38 cellular contexts compared by ENCODE assay signal in the genomic region with DNA sequence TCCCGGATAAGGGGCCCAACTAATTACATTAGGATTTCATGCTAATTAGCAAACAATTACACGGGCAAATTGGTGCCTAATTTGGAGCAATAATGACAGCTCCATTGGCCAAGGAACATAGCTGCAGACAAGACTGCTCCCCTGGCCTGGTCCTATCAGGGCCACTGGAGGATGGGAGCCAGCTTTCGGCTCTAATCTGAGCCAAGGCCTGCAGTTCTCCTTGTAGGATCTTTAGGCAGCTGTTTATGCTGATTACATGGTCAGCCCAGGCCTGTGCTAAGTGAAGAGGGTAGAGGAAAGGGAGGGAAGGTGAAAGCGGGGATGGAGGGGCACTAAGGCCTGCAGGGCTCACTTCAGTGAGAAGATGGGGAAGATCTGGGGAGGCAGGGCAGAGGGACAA. TPM values are rescaled to one million over a fixed set of nuclear protein-coding genes. Genes with fewer than 3 reads are reported as not detected.
"Had no signal": no experiment of that assay in that cellular context is flagged by ENCODE, and none has a peak within 500 bp of the region (broad histone marks: within the 10 kb centered on the region; RNA-seq: fewer than 3 reads in every experiment).

No MANE protein-coding gene starts in this region.

- H3K4me3 ChIP-seq: adrenal gland, coronary artery, dorsolateral prefrontal cortex, esophagus muscularis mucosa, gastrocnemius medialis, heart left ventricle had no signal

- H3K36me3 Mint-ChIP-seq: activated CD4-positive, alpha-beta memory T cell treated with anti-CD3 and anti-CD28 coated beads for 36 hours; activated naive CD4-positive, alpha-beta T cell treated with anti-CD3 and anti-CD28 coated beads, Interleukin-2, amount 50 U/mL, for 24 hours; activated naive CD8-positive, alpha-beta T cell treated with anti-CD3 and anti-CD28 coated beads for 36 hours had no signal

- H3K36me3 ChIP-seq: adrenal gland, brain microvascular endothelial cell, esophagus muscularis mucosa, gastrocnemius medialis, heart left ventricle had no signal

- H3K9me3 ChIP-seq: adrenal gland, esophagus muscularis mucosa, gastrocnemius medialis, heart left ventricle had no signal

- H3K27ac ChIP-seq: adrenal gland, brain microvascular endothelial cell, coronary artery, dorsolateral prefrontal cortex, esophagus muscularis mucosa, foreskin keratinocyte, gastrocnemius medialis, heart left ventricle had no signal

- DNase-seq: activated CD4-positive, alpha-beta memory T cell treated with anti-CD3 and anti-CD28 coated beads for 36 hours; activated CD4-positive, alpha-beta T cell treated with anti-CD3 and anti-CD28 coated beads for 36 hours; activated CD4-positive, alpha-beta T cell treated with anti-CD3 and anti-CD28 coated beads, Interleukin-2, amount 10 ng/mL, durations not matched to agents 24 days and 14 days; activated CD4-positive, CD25-positive, alpha-beta regulatory T cell; activated CD4-positive, CD25-positive, alpha-beta regulatory T cell treated with anti-CD3 and anti-CD28 coated beads, Interleukin-2, amount 50 U/mL, for 72 hours; activated CD8-positive, alpha-beta memory T cell treated with anti-CD3 and anti-CD28 coated beads, Interleukin-2, amount 10 ng/mL, durations not matched to agents 7 days and 5 days; activated CD8-positive, alpha-beta memory T cell treated with anti-CD3 and anti-CD28 coated beads, Interleukin-2, amount 50 U/mL, for 4 hours; activated CD8-positive, alpha-beta T cell treated with anti-CD3 and anti-CD28 coated beads, Interleukin-2, amount 10 ng/mL, durations not matched to agents 7 days and 5 days; activated effector memory CD4-positive, alpha-beta T cell treated with anti-CD3 and anti-CD28 coated beads, Interleukin-2, amount 50 U/mL, for 16 hours; activated naive CD4-positive, alpha-beta T cell treated with anti-CD3 and anti-CD28 coated beads for 36 hours; activated naive CD8-positive, alpha-beta T cell treated with anti-CD3 and anti-CD28 coated beads for 36 hours; activated naive CD8-positive, alpha-beta T cell treated with anti-CD3 and anti-CD28 coated beads, Interleukin-2, amount 50 U/mL, for 24 hours; activated T-cell treated with anti-CD3 and anti-CD28 coated beads, Interleukin-2, amount 50 U/mL, for 1 hour; activated T-cell treated with anti-CD3 and anti-CD28 coated beads, Interleukin-2, amount 50 U/mL, for 48 hours; adrenal gland; amygdala; aorta; brain microvascular endothelial cell; dorsolateral prefrontal cortex; effector memory CD4-positive, alpha-beta T cell; erythroblast; foreskin keratinocyte; gastrocnemius medialis; glutamatergic neuron; heart left ventricle; T-helper 1 cell; T-helper 17 cell; T1000 had no signal

- ATAC-seq: activated CD4-positive, alpha-beta T cell treated with anti-CD3 and anti-CD28 coated beads for 36 hours; activated CD8-positive, alpha-beta memory T cell treated with anti-CD3 and anti-CD28 coated beads, Interleukin-2, amount 10 ng/mL, durations not matched to agents 7 days and 5 days; activated CD8-positive, alpha-beta T cell treated with anti-CD3 and anti-CD28 coated beads, Interleukin-2, amount 10 ng/mL, durations not matched to agents 7 days and 5 days; activated naive CD8-positive, alpha-beta T cell treated with anti-CD3 and anti-CD28 coated beads, Interleukin-2, amount 50 U/mL, for 24 hours; foreskin keratinocyte; gastrocnemius medialis; heart left ventricle; T-helper 17 cell had no signal

- H3K9me3 Mint-ChIP-seq: activated CD4-positive, alpha-beta memory T cell treated with anti-CD3 and anti-CD28 coated beads for 36 hours; activated CD4-positive, alpha-beta T cell treated with anti-CD3 and anti-CD28 coated beads, Interleukin-2, amount 10 ng/mL, durations not matched to agents 24 days and 14 days; activated naive CD4-positive, alpha-beta T cell treated with anti-CD3 and anti-CD28 coated beads for 36 hours; activated naive CD4-positive, alpha-beta T cell treated with anti-CD3 and anti-CD28 coated beads, Interleukin-2, amount 50 U/mL, for 24 hours; activated naive CD8-positive, alpha-beta T cell treated with anti-CD3 and anti-CD28 coated beads for 36 hours; activated naive CD8-positive, alpha-beta T cell treated with anti-CD3 and anti-CD28 coated beads, Interleukin-2, amount 50 U/mL, for 24 hours; activated T-helper 1 cell treated with anti-CD3 and anti-CD28 coated beads, Interleukin-12 subunit alpha, Interleukin-12 subunit beta, Interleukin-2, Interleukin-4 antibody, amounts not matched to agents 30 ng/mL and 10 ng/mL and 1 ng/mL, durations not matched to agents 14 hours and 24 hours and 36 hours; activated T-helper 2 cell treated with anti-CD3 and anti-CD28 coated beads, Interferon-gamma antibody, Interleukin-2, Interleukin-4, amounts not matched to agents 10 μg/mL and 5 μg/mL and 100 μg/mL, durations not matched to agents 14 hours and 24 hours and 36 hours; central memory CD8-positive, alpha-beta T cell; dendritic cell treated with granulocyte-macrophage colony-stimulating factor and Interleukin-4, amounts not matched to agents 40 ng/mL and 50 ng/mL, for 4 days; T-helper 2 cell treated with Interferon-gamma antibody and Interleukin-4, amounts not matched to agents 5 μg/mL and 100 μg/mL, for 36 hours had no signal

- H3K4me3 Mint-ChIP-seq: activated CD4-positive, alpha-beta memory T cell treated with anti-CD3 and anti-CD28 coated beads for 36 hours; activated CD4-positive, alpha-beta T cell treated with anti-CD3 and anti-CD28 coated beads for 36 hours; activated CD4-positive, alpha-beta T cell treated with anti-CD3 and anti-CD28 coated beads, Interleukin-2, amount 10 ng/mL, durations not matched to agents 24 days and 14 days; activated CD8-positive, alpha-beta memory T cell treated with anti-CD3 and anti-CD28 coated beads, Interleukin-2, amount 10 ng/mL, durations not matched to agents 7 days and 5 days; activated CD8-positive, alpha-beta T cell treated with anti-CD3 and anti-CD28 coated beads, Interleukin-2, amount 10 ng/mL, durations not matched to agents 7 days and 5 days; activated naive CD4-positive, alpha-beta T cell treated with anti-CD3 and anti-CD28 coated beads for 36 hours; activated naive CD4-positive, alpha-beta T cell treated with anti-CD3 and anti-CD28 coated beads, Interleukin-2, amount 50 U/mL, for 24 hours; activated naive CD8-positive, alpha-beta T cell treated with anti-CD3 and anti-CD28 coated beads for 36 hours; activated naive CD8-positive, alpha-beta T cell treated with anti-CD3 and anti-CD28 coated beads, Interleukin-2, amount 50 U/mL, for 24 hours; activated T-helper 1 cell treated with anti-CD3 and anti-CD28 coated beads, Interleukin-12 subunit alpha, Interleukin-12 subunit beta, Interleukin-2, Interleukin-4 antibody, amounts not matched to agents 30 ng/mL and 10 ng/mL and 1 ng/mL, durations not matched to agents 14 hours and 24 hours and 36 hours; central memory CD8-positive, alpha-beta T cell; dendritic cell treated with granulocyte-macrophage colony-stimulating factor and Interleukin-4, amounts not matched to agents 40 ng/mL and 50 ng/mL, for 4 days; T-helper 17 cell; T-helper 2 cell treated with Interferon-gamma antibody and Interleukin-4, amounts not matched to agents 5 μg/mL and 100 μg/mL, for 36 hours had no signal

- H3K4me1 ChIP-seq: foreskin keratinocyte had no signal

- H3K27ac Mint-ChIP-seq: activated CD4-positive, alpha-beta memory T cell treated with anti-CD3 and anti-CD28 coated beads for 36 hours; activated CD4-positive, alpha-beta T cell treated with anti-CD3 and anti-CD28 coated beads for 36 hours; activated CD4-positive, alpha-beta T cell treated with anti-CD3 and anti-CD28 coated beads, Interleukin-2, amount 10 ng/mL, durations not matched to agents 24 days and 14 days; activated CD8-positive, alpha-beta memory T cell treated with anti-CD3 and anti-CD28 coated beads, Interleukin-2, amount 10 ng/mL, durations not matched to agents 7 days and 5 days; activated CD8-positive, alpha-beta T cell treated with anti-CD3 and anti-CD28 coated beads, Interleukin-2, amount 10 ng/mL, durations not matched to agents 7 days and 5 days; activated naive CD4-positive, alpha-beta T cell treated with anti-CD3 and anti-CD28 coated beads for 36 hours; activated naive CD4-positive, alpha-beta T cell treated with anti-CD3 and anti-CD28 coated beads, Interleukin-2, amount 50 U/mL, for 24 hours; activated naive CD8-positive, alpha-beta T cell treated with anti-CD3 and anti-CD28 coated beads for 36 hours; activated naive CD8-positive, alpha-beta T cell treated with anti-CD3 and anti-CD28 coated beads, Interleukin-2, amount 50 U/mL, for 24 hours; activated T-helper 1 cell treated with anti-CD3 and anti-CD28 coated beads, Interleukin-12 subunit alpha, Interleukin-12 subunit beta, Interleukin-2, Interleukin-4 antibody, amounts not matched to agents 30 ng/mL and 10 ng/mL and 1 ng/mL, durations not matched to agents 14 hours and 24 hours and 36 hours; activated T-helper 2 cell treated with anti-CD3 and anti-CD28 coated beads, Interferon-gamma antibody, Interleukin-2, Interleukin-4, amounts not matched to agents 10 μg/mL and 5 μg/mL and 100 μg/mL, durations not matched to agents 14 hours and 24 hours and 36 hours; dendritic cell treated with granulocyte-macrophage colony-stimulating factor and Interleukin-4, amounts not matched to agents 40 ng/mL and 50 ng/mL, for 4 days; T-helper 17 cell; T-helper 2 cell treated with Interferon-gamma antibody and Interleukin-4, amounts not matched to agents 5 μg/mL and 100 μg/mL, for 36 hours had no signal

RNA-seq across cellular contexts. Expression of a gene that starts 39.3 kb away (rescaled TPM):
- total RNA-seq: activated CD4-positive, alpha-beta T cell treated with anti-CD3 and anti-CD28 coated beads, Interleukin-2, amount 10 ng/mL, durations not matched to agents 24 days and 14 days; activated CD8-positive, alpha-beta memory T cell treated with anti-CD3 and anti-CD28 coated beads for 36 hours; activated CD8-positive, alpha-beta memory T cell treated with anti-CD3 and anti-CD28 coated beads, Interleukin-2, amount 10 ng/mL, durations not matched to agents 7 days and 5 days; activated CD8-positive, alpha-beta T cell treated with anti-CD3 and anti-CD28 coated beads, Interleukin-2, amount 10 ng/mL, durations not matched to agents 7 days and 5 days; activated naive CD8-positive, alpha-beta T cell treated with anti-CD3 and anti-CD28 coated beads for 36 hours; activated T-helper 1 cell treated with anti-CD3 and anti-CD28 coated beads, Interleukin-12 subunit alpha, Interleukin-12 subunit beta, Interleukin-2, Interleukin-4 antibody, amounts not matched to agents 30 ng/mL and 10 ng/mL and 1 ng/mL, durations not matched to agents 14 hours and 24 hours and 36 hours; activated T-helper 2 cell treated with anti-CD3 and anti-CD28 coated beads, Interferon-gamma antibody, Interleukin-2, Interleukin-4, amounts not matched to agents 10 μg/mL and 5 μg/mL and 100 μg/mL, durations not matched to agents 14 hours and 24 hours and 36 hours; cerebellum; gastrocnemius medialis had no signal
